Comparison of ENCODE assay signal across 10 cellular contexts in genomic region chr12:80598004-80598606, GRCh38.
DNase-seq lines count a peak whose midpoint lies in the region; ATAC-seq and TF ChIP-seq lines count a peak whose summit lies in the region.
"Had no signal": no experiment of that assay in that cellular context is flagged by ENCODE, and none has a peak within 500 bp of the region (broad histone marks: within the 10 kb centered on the region; RNA-seq: fewer than 3 reads in every experiment).

No MANE protein-coding gene starts in this region.

- H3K4me1 Mint-ChIP-seq in MCF 10A (ENCODE audit: insufficient read depth, unreplicated experiment) (no peaks in the 10 kb centered on the region), type B pancreatic cell (ENCODE audit: unreplicated experiment) (peaks cover 5% of the 10 kb centered on the region)

- intact Hi-C loops in MCF 10A (cut with micrococcal nuclease), result loop anchor here (2.0 to 5.0 kb wide), 5 partner anchors 46 to 659 kb away; no protein-coding TSS in a partner anchor
- intact Hi-C loops in breast epithelium (cut with DNase I; ENCODE audit: low total_unique reads), result no loop called here
- intact Hi-C loops in Panc1 (cut with micrococcal nuclease; ENCODE audit: unreplicated experiment), result loop anchor here (5.0 to 10.0 kb wide), 2 partner anchors 123 to 186 kb away; no protein-coding TSS in a partner anchor
- intact Hi-C loops in left lung (cut with DNase I), result no loop called here

- TF ChIP-seq POLR2A in breast epithelium (IDR thresholded peaks at IDR 0.05), result no peak

- H3K4me1 ChIP-seq in breast epithelium (no peaks in the 10 kb centered on the region), Panc1 (ENCODE audit: control insufficient read depth, insufficient read depth, low read length) (no peaks in the 10 kb centered on the region), left lung (no peaks in the 10 kb centered on the region)
- H3K4me1 ChIP-seq: BLaER1 treated with 17β-estradiol and CSF1 and Interleukin-3, amounts not matched to agents 10 nM and 100 nM had no signal

- CTCF ChIA-PET in MCF 10A (lab: Yijun Ruan, JAX) (interaction anchor here (0.6 to 4.0 kb wide), 34 partner anchors 9 to 540 kb away, joined by 3 to 49 read pairs (median 3); no protein-coding TSS in a partner anchor), Panc1 (lab: Charles Lee) (interaction anchor here (0.6 kb wide), 1 partner anchor 654 kb away, joined by 3 read pairs; no protein-coding TSS in a partner anchor)

- H3K36me3 Mint-ChIP-seq in MCF 10A (ENCODE audit: insufficient read depth, unreplicated experiment) (no peaks in the 10 kb centered on the region), type B pancreatic cell (no peaks in the 10 kb centered on the region)

- H3K4me3 Mint-ChIP-seq in MCF 10A (ENCODE audit: unreplicated experiment), result no peak overlapping the region
- no peak overlapping the region for H3K4me3 Mint-ChIP-seq in type B pancreatic cell

- in situ Hi-C loops in Panc1 (cut with HindIII; ENCODE audit: low pct_unique_long_range_greater_than_20kb, low sequenced_read_pairs), result no loop called here

- H3K27me3 Mint-ChIP-seq in MCF 10A (ENCODE audit: insufficient read depth, unreplicated experiment) (peaks cover 30% of the 10 kb centered on the region), type B pancreatic cell (no peaks in the 10 kb centered on the region)

- H3K36me3 ChIP-seq in breast epithelium, result no peaks in the 10 kb centered on the region
- H3K36me3 ChIP-seq in Panc1 (ENCODE audit: control insufficient read depth, insufficient read depth, low read length), result no peaks in the 10 kb centered on the region
- no peaks in the 10 kb centered on the region for H3K36me3 ChIP-seq in left lung
- H3K36me3 ChIP-seq: BLaER1 treated with 17β-estradiol and CSF1 and Interleukin-3, amounts not matched to agents 10 nM and 100 nM had no signal

- H3K4me3 ChIP-seq in breast epithelium (no peak overlapping the region), Panc1 (ENCODE audit: low read depth in 2 of 2, low read length in 2 of 2) (no peak overlapping the region), left lung (no peak overlapping the region)
- H3K4me3 ChIP-seq: BLaER1 treated with 17β-estradiol and CSF1 and Interleukin-3, amounts not matched to agents 10 nM and 100 nM had no signal

- POLR2A ChIA-PET in MCF 10A (lab: Yijun Ruan, JAX), result no interaction called here
- POLR2A ChIA-PET in Panc1 (lab: Charles Lee), result no interaction called here

- H3K27ac ChIP-seq in breast epithelium, result no peak overlapping the region
- H3K27ac ChIP-seq in Panc1 (ENCODE audit: low read length), result no peak overlapping the region
- H3K27ac ChIP-seq in left lung, result no peak overlapping the region
- H3K27ac ChIP-seq: BLaER1 treated with 17β-estradiol and CSF1 and Interleukin-3, amounts not matched to agents 10 nM and 100 nM had no signal

- H3K9me3 Mint-ChIP-seq in MCF 10A (ENCODE audit: unreplicated experiment) (no peaks in the 10 kb centered on the region), type B pancreatic cell (no peaks in the 10 kb centered on the region)

- DNase-seq in MCF 10A (ENCODE audit: unreplicated experiment) (peak; percentile 61), breast epithelium (ENCODE audit: low spot score in 2 of 2) (no peak), Panc1 (ENCODE audit: low read depth, low spot score) (peak; percentile 2), fibroblast of peridontal ligament (ENCODE audit: extremely low read depth) (peak; percentile 80), type B pancreatic cell (ENCODE audit: extremely low spot score, unreplicated experiment) (no peak), left lung (no peak)
- no peak for DNase-seq in activated CD4-positive, alpha-beta T cell treated with anti-CD3 and anti-CD28 coated beads, Interleukin-2, amount 50 U/mL, for 1 hour
- DNase-seq: effector CD8-positive, alpha-beta T cell had no signal

- TF ChIP-seq CTCF in MCF 10A (IDR thresholded peaks at IDR 0.05; ENCODE audit: unreplicated experiment), result peak; percentile 52
- peak in 1 of 3 donors; percentile 13 for TF ChIP-seq CTCF in breast epithelium (IDR thresholded peaks at IDR 0.05)
- peak; percentile 39; the same call in 1 of the 2 replicates for TF ChIP-seq CTCF in Panc1 (IDR thresholded peaks at IDR 0.05)
- peak; percentile 62 for TF ChIP-seq CTCF in type B pancreatic cell (conservative IDR thresholded peaks at IDR 0.05)
- TF ChIP-seq CTCF in left lung (IDR thresholded peaks at IDR 0.05), result no peak

- no peaks in the 10 kb centered on the region for H3K9me3 ChIP-seq in breast epithelium
- no peaks in the 10 kb centered on the region for H3K9me3 ChIP-seq in Panc1 (ENCODE audit: control insufficient read depth, insufficient read depth, low read depth, low read length)
- no peaks in the 10 kb centered on the region for H3K9me3 ChIP-seq in left lung
- H3K9me3 ChIP-seq: BLaER1 treated with 17β-estradiol and CSF1 and Interleukin-3, amounts not matched to agents 10 nM and 100 nM had no signal

- BruUV-seq in MCF 10A (replicated peaks; lab: Mats Ljungman, UMichigan) (no TSS peak), Panc1 (replicated peaks; lab: Mats Ljungman, UMichigan) (no TSS peak)

- ATAC-seq in Panc1 (no peak), GM18858 (IDR thresholded peaks at IDR 0.05; ENCODE audit: unreplicated experiment) (no peak), left lung (no peak)

- H3K27ac Mint-ChIP-seq in MCF 10A (ENCODE audit: low read depth, unreplicated experiment) (no peak overlapping the region), type B pancreatic cell (no peak overlapping the region)

- H3K27me3 ChIP-seq in breast epithelium (no peaks in the 10 kb centered on the region), Panc1 (ENCODE audit: control insufficient read depth, insufficient read depth, low read length) (no peaks in the 10 kb centered on the region), left lung (no peaks in the 10 kb centered on the region)
- H3K27me3 ChIP-seq: BLaER1 treated with 17β-estradiol and CSF1 and Interleukin-3, amounts not matched to agents 10 nM and 100 nM had no signal

Comparison
In these comparisons a context has a peak if more than half of its experiments do, and no peak if none do; other contexts are left out.
1. DNase-seq: peak in MCF 10A (single experiment), Panc1 (single experiment) and fibroblast of peridontal ligament (single experiment); none in breast epithelium (0 of 2), type B pancreatic cell (single experiment), left lung (0 of 2) and activated CD4-positive, alpha-beta T cell treated with anti-CD3 and anti-CD28 coated beads, Interleukin-2, amount 50 U/mL, for 1 hour (single experiment).
2. intact Hi-C loops: an anchor here in MCF 10A (2.0 to 5.0 kb wide) and Panc1 (5.0 to 10.0 kb wide); none called in breast epithelium and left lung.
3. CTCF ChIP-seq: peak in MCF 10A (single experiment), Panc1 (single experiment) and type B pancreatic cell (single experiment); none in left lung (0 of 2).